ENCODE assay signal across 7 cellular contexts in genomic region chr17:64664299-64664981, GRCh38. TPM values are rescaled to one million over a fixed set of nuclear protein-coding genes. Genes with fewer than 3 reads are reported as not detected.
A peak's percentile ranks its signal among the peaks of the same experiment; 100 is the strongest.
DNase-seq lines count a peak whose midpoint lies in the region; ATAC-seq and TF ChIP-seq lines count a peak whose summit lies in the region.
"Not testable (repeated sequence)": the region's sequence is repeated elsewhere in the genome, so short reads cannot be mapped to it uniquely, and the experiment has no call there.

No MANE protein-coding gene starts in this region.

- DNase-seq in Daoy (ENCODE audit: low read depth) (peak; percentile 64), HFFc6 (peak; percentile 42), adipocyte (ENCODE audit: low read depth) (peak; percentile 63), endodermal cell (peak; percentile 56), islet precursor cell (peak; percentile 64)
- not testable (repeated sequence) for DNase-seq in Panc1 (ENCODE audit: low read depth, low spot score); osteoblast (ENCODE audit: insufficient read length, low spot score, missing footprints)

- not testable (repeated sequence) for H3K9me3 Mint-ChIP-seq in HFFc6, endodermal cell

- H4K20me1 ChIP-seq in osteoblast (ENCODE audit: insufficient read depth, low read length), result not testable (repeated sequence)

- not testable (repeated sequence) for H3K27me3 ChIP-seq in Panc1 (ENCODE audit: control insufficient read depth, insufficient read depth, low read length); adipocyte (replicated peaks; ENCODE audit: control insufficient read depth, insufficient read depth, low read length); endodermal cell (ENCODE audit: control insufficient read depth, insufficient read depth, low read length, poor library complexity, severe bottlenecking); osteoblast (ENCODE audit: insufficient read depth, low read length)

- H3K4me3 ChIP-seq in Panc1 (ENCODE audit: low read depth in 2 of 2, low read length in 2 of 2); adipocyte (ENCODE audit: low read length); endodermal cell (ENCODE audit: low read length); osteoblast (ENCODE audit: insufficient read depth, low read length): not testable (repeated sequence)

- TF ChIP-seq CTCF in HFFc6 (IDR thresholded peaks at IDR 0.05); Panc1 (IDR thresholded peaks at IDR 0.05); endodermal cell (conservative IDR thresholded peaks at IDR 0.05); osteoblast (IDR thresholded peaks at IDR 0.05; ENCODE audit: extremely low read depth, low read depth, low read length): not testable (repeated sequence)

- not testable (repeated sequence) for H3K27me3 Mint-ChIP-seq in HFFc6 (ENCODE audit: insufficient read depth); endodermal cell (ENCODE audit: insufficient read depth)

- H2AFZ ChIP-seq in osteoblast (ENCODE audit: low read length), result peak overlapping the region; percentile 68

- not testable (repeated sequence) for H3K9ac ChIP-seq in adipocyte (ENCODE audit: low read length); endodermal cell (ENCODE audit: extremely low read depth, low read length, poor library complexity, severe bottlenecking)

- H3K36me3 ChIP-seq in Panc1 (ENCODE audit: control insufficient read depth, insufficient read depth, low read length); adipocyte (ENCODE audit: control insufficient read depth, insufficient read depth, low read length, severe bottlenecking); endodermal cell (ENCODE audit: control insufficient read depth, insufficient read depth, low read length): not testable (repeated sequence)
- peaks cover 10% of the 10 kb centered on the region for H3K36me3 ChIP-seq in osteoblast (ENCODE audit: insufficient read depth, low read length)

- H3K79me2 ChIP-seq in osteoblast (ENCODE audit: insufficient read depth, low read length), result peaks cover 37% of the 10 kb centered on the region

- BruUV-seq in Panc1 (replicated peaks; lab: Mats Ljungman, UMichigan), result not testable (repeated sequence)

- peak overlapping the region; percentile 57 for H3K27ac ChIP-seq in Panc1 (ENCODE audit: low read length)
- not testable (repeated sequence) for H3K27ac ChIP-seq in endodermal cell (ENCODE audit: low read depth, low read length)
- peak overlapping the region; percentile 64 for H3K27ac ChIP-seq in osteoblast (ENCODE audit: low read depth, low read length)

- peaks cover 19% of the 10 kb centered on the region; the same call in 1 of the 2 replicates for H3K4me1 ChIP-seq in Panc1 (ENCODE audit: control insufficient read depth, insufficient read depth, low read length)
- peaks cover 14% of the 10 kb centered on the region for H3K4me1 ChIP-seq in adipocyte (ENCODE audit: control insufficient read depth, insufficient read depth, low read length)
- H3K4me1 ChIP-seq in endodermal cell (ENCODE audit: control insufficient read depth, insufficient read depth, low read length), result not testable (repeated sequence)
- H3K4me1 ChIP-seq in osteoblast (ENCODE audit: insufficient read depth, low read length), result peaks cover 31% of the 10 kb centered on the region

- POLR2A ChIA-PET in Panc1 (lab: Charles Lee), result not testable (repeated sequence)

- CTCF ChIA-PET in Panc1 (lab: Charles Lee), result not testable (repeated sequence)

- not testable (repeated sequence) for H3K9me3 ChIP-seq in Panc1 (ENCODE audit: control insufficient read depth, insufficient read depth, low read depth, low read length); adipocyte (ENCODE audit: control insufficient read depth, low read length); endodermal cell (ENCODE audit: control insufficient read depth, low read length); osteoblast (ENCODE audit: low read depth, low read length)

- in situ Hi-C loops in Panc1 (cut with HindIII; ENCODE audit: low pct_unique_long_range_greater_than_20kb, low sequenced_read_pairs), result not testable (repeated sequence)

- peak overlapping the region; percentile 92 for H3K27ac Mint-ChIP-seq in HFFc6
- not testable (repeated sequence) for H3K27ac Mint-ChIP-seq in endodermal cell

- H3K4me2 ChIP-seq in osteoblast (ENCODE audit: insufficient read depth, low read length), result peak overlapping the region; percentile 65

- not testable (repeated sequence) for ATAC-seq in Panc1

- peaks cover 21% of the 10 kb centered on the region for H3K36me3 Mint-ChIP-seq in HFFc6 (ENCODE audit: low read depth)
- H3K36me3 Mint-ChIP-seq in endodermal cell (ENCODE audit: low read depth), result not testable (repeated sequence)

- intact Hi-C loops in Panc1 (cut with micrococcal nuclease; ENCODE audit: unreplicated experiment), result loop anchor here (10.0 kb wide), 1 partner anchor 50 kb away; no protein-coding TSS in a partner anchor

- peak overlapping the region; percentile 62; the same call in 1 of the 2 replicates for H3K4me3 Mint-ChIP-seq in HFFc6
- H3K4me3 Mint-ChIP-seq in endodermal cell, result not testable (repeated sequence)

- H3K4me1 Mint-ChIP-seq in HFFc6 (ENCODE audit: low read depth) (peaks cover 49% of the 10 kb centered on the region), endodermal cell (peaks cover 11% of the 10 kb centered on the region)

- WGBS in endodermal cell (ENCODE audit: insufficient coverage in 1 of 2, insufficient read length in 1 of 2), 2 experiments, result 79 to 86% methylated on average over 4 to 6 of the region's 6 CpGs

RNA-seq across cellular contexts. Expression of gene SMURF2, which starts 2.3 kb away (rescaled TPM):
- total RNA-seq in Daoy (2014; rRNA removed; shearing (Covaris generic)), result 80.7 and 84.8 TPM in 2 replicates
- 100 to 1,000 TPM in 3 of 6 experiments, 10 to 100 TPM in 3; 92.5 to 206 (median 99.1) TPM for total RNA-seq in HFFc6 (2021; fragmentation: NEBNext Ultra II Directional; extraction: Animal tissue kit (Norgen Biotek cat#: 25700))
- total RNA-seq in Panc1 (2021; ENCODE audit: unreplicated experiment) (21.3 TPM), endodermal cell (10 to 100 TPM; 33.6 to 34.1 TPM), osteoblast (90.5 and 115 TPM in 2 replicates)
- 9.3 TPM for polyA plus RNA-seq in Panc1 (2012; ENCODE audit: insufficient read length)
- 25.2 TPM for polyA plus RNA-seq in endodermal cell (2013, experiment 1 of 2)
- polyA plus RNA-seq in endodermal cell (2013, experiment 2 of 2), result 27.9 TPM
